13 cellular contexts compared by ENCODE assay signal in the genomic region with DNA sequence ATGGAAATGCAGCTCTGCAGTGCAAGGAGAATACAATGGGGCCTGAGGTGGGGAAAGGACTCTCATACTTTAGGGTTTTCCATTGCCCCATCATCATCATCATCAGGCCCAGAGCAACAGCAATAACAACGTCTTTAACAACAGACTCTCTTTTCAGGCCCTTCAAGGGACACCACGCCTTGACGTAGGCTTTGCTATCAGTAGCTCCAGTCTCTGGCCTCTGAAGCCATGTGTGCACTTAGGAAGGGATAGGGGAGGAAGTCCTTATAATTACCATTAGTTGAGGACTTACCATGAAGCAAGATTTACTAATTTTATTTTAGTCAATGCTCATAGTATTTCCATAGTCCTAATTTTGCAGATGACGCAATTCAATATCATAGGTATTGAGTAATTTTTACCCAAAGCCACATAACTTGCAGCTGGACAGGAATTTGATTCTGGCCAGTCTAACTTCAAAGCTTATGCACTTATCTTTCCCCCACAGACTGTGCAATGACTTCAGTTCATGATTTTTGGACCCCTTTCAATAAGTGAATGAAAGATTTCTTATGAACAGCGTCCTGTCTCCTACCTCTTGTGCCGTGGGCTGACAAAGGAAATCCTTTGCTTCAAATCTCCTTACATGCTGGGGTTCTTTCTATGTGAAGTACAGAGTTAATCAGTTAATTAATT.
DNase-seq lines count a peak whose midpoint lies in the region; ATAC-seq and TF ChIP-seq lines count a peak whose summit lies in the region.
"Had no signal": no experiment of that assay in that cellular context is flagged by ENCODE, and none has a peak within 500 bp of the region (broad histone marks: within the 10 kb centered on the region; RNA-seq: fewer than 3 reads in every experiment).

No MANE protein-coding gene starts in this region.

- H3K36me3 ChIP-seq in left ventricle myocardium inferior (no peaks in the 10 kb centered on the region), neural progenitor cell (no peaks in the 10 kb centered on the region)
- H3K36me3 ChIP-seq: HAP-1 had no signal

- no peaks in the 10 kb centered on the region for H3K79me2 ChIP-seq in neural progenitor cell (ENCODE audit: low read depth)

- 41% methylated on average over 6 of the region's 6 CpGs for WGBS in right cardiac atrium

- no peak overlapping the region for H3K27ac ChIP-seq in right cardiac atrium (ENCODE audit: low read length)
- no peak overlapping the region for H3K27ac ChIP-seq in left ventricle myocardium inferior (replicated peaks)
- no peak overlapping the region for H3K27ac ChIP-seq in neural progenitor cell
- H3K27ac ChIP-seq: C4-2B, GM23248 had no signal

- H3K9ac ChIP-seq in neural progenitor cell: no peak overlapping the region
- H3K9ac ChIP-seq: GM23248 had no signal

- no peaks in the 10 kb centered on the region for H3K9me3 Mint-ChIP-seq in neural progenitor cell
- H3K9me3 Mint-ChIP-seq: CD4-positive, alpha-beta T cell had no signal

- DNase-seq in right cardiac atrium (peak in 1 of 3 donors; percentile 38), left ventricle myocardium inferior (no peak), OCI-M1 (lab: John Stamatoyannopoulos, UW) (peak; percentile 81), fibroblast of pulmonary artery (ENCODE audit: low read depth) (peak; percentile 0), neural progenitor cell (ENCODE audit: low spot score) (no peak), NCI-H446 treated with DMSO at 0.1 percent for 48 hours (lab: John Stamatoyannopoulos, UW) (no peak)
- DNase-seq: ACHN; Caco-2; CD4-positive, alpha-beta T cell; GM23248 had no signal

- no peaks in the 10 kb centered on the region for H3K36me3 Mint-ChIP-seq in neural progenitor cell

- H3K27me3 ChIP-seq in right cardiac atrium (ENCODE audit: control insufficient read depth, insufficient read depth): no peaks in the 10 kb centered on the region
- peaks cover 12% of the 10 kb centered on the region for H3K27me3 ChIP-seq in left ventricle myocardium inferior (ENCODE audit: low read depth)
- H3K27me3 ChIP-seq in neural progenitor cell: no peaks in the 10 kb centered on the region

- no peak overlapping the region for H3K4me3 ChIP-seq in right cardiac atrium (ENCODE audit: low read length)
- H3K4me3 ChIP-seq in left ventricle myocardium inferior: no peak overlapping the region
- H3K4me3 ChIP-seq in fibroblast of pulmonary artery (replicated peaks; ENCODE audit: low read depth, low read length): no peak overlapping the region
- no peak overlapping the region for H3K4me3 ChIP-seq in neural progenitor cell
- H3K4me3 ChIP-seq: GM23248, HAP-1 had no signal

- H2AFZ ChIP-seq in neural progenitor cell (replicated peaks): no peak overlapping the region
- H2AFZ ChIP-seq: GM23248 had no signal

- no peaks in the 10 kb centered on the region for H3K27me3 Mint-ChIP-seq in neural progenitor cell (ENCODE audit: insufficient read depth, low read depth)
- H3K27me3 Mint-ChIP-seq: CD4-positive, alpha-beta T cell had no signal

- ATAC-seq in right cardiac atrium (peak; percentile 77 to 83), GM21528 (IDR thresholded peaks at IDR 0.05; ENCODE audit: low FRiP score, unreplicated experiment) (no peak)

- H3K4me3 Mint-ChIP-seq in neural progenitor cell: no peak overlapping the region
- H3K4me3 Mint-ChIP-seq: CD4-positive, alpha-beta T cell had no signal

- intact Hi-C loops in right cardiac atrium (cut with DNase I) (no loop called here), left ventricle myocardium inferior (cut with micrococcal nuclease) (no loop called here)

- H3K9me3 ChIP-seq in right cardiac atrium (ENCODE audit: control insufficient read depth, low read length) (no peaks in the 10 kb centered on the region), left ventricle myocardium inferior (replicated peaks) (no peaks in the 10 kb centered on the region), neural progenitor cell (ENCODE audit: low read depth) (no peaks in the 10 kb centered on the region)
- H3K9me3 ChIP-seq: Caco-2, HAP-1 had no signal

- peaks cover 9% of the 10 kb centered on the region for H3K4me1 Mint-ChIP-seq in neural progenitor cell

- no peak for TF ChIP-seq CTCF in left ventricle myocardium inferior (IDR thresholded peaks at IDR 0.05; ENCODE audit: borderline replicate concordance)
- no peak for TF ChIP-seq CTCF in fibroblast of pulmonary artery (IDR thresholded peaks at IDR 0.05; ENCODE audit: low read length, missing control alignments)
- TF ChIP-seq CTCF in neural progenitor cell (IDR thresholded peaks at IDR 0.05): no peak

- H4K20me1 ChIP-seq in neural progenitor cell (ENCODE audit: low read depth): no peaks in the 10 kb centered on the region

- no peak overlapping the region for H3K4me2 ChIP-seq in neural progenitor cell

- H3K4me1 ChIP-seq in right cardiac atrium (ENCODE audit: control insufficient read depth, insufficient read depth, low read length): no peaks in the 10 kb centered on the region
- no peaks in the 10 kb centered on the region for H3K4me1 ChIP-seq in left ventricle myocardium inferior
- H3K4me1 ChIP-seq in neural progenitor cell: peaks cover 10% of the 10 kb centered on the region
- H3K4me1 ChIP-seq: Caco-2, HAP-1 had no signal

- H3F3A ChIP-seq in neural progenitor cell (ENCODE audit: low read depth): no peaks in the 10 kb centered on the region

- no peak overlapping the region for H3K27ac Mint-ChIP-seq in neural progenitor cell
- H3K27ac Mint-ChIP-seq: CD4-positive, alpha-beta T cell had no signal

Comparison
In these comparisons a context has a peak if more than half of its experiments do, and no peak if none do; other contexts are left out.
1. DNase-seq: peak in OCI-M1 (single experiment) and fibroblast of pulmonary artery (single experiment); none in left ventricle myocardium inferior (single experiment), neural progenitor cell (single experiment) and NCI-H446 treated with DMSO at 0.1 percent for 48 hours (single experiment).